8 cellular contexts compared by ENCODE assay signal in genomic region chr3:93973160-93974126, GRCh38. TPM values are rescaled to one million over a fixed set of nuclear protein-coding genes. Genes with fewer than 3 reads are reported as not detected.
DNase-seq lines count a peak whose midpoint lies in the region; ATAC-seq and TF ChIP-seq lines count a peak whose summit lies in the region.

PROS1 (minus strand) TSS chr3:93973896; CDS start chr3:93973749, 147 bp downstream.

- TF ChIP-seq CTCF in C4-2B (conservative IDR thresholded peaks at IDR 0.05): no peak

- DNase-seq in NOMO-1 treated with dmso at 0.1 percent for 144 hours (lab: John Stamatoyannopoulos, UW; ENCODE audit: unreplicated experiment): peak; percentile 39
- peak; percentile 3 for DNase-seq in activated T-cell treated with anti-CD3 and anti-CD28 coated beads for 4 hours
- DNase-seq in epithelial cell of prostate (ENCODE audit: low read depth, low spot score): no peak
- peak; percentile 94 for DNase-seq in mesenteric fat pad (ENCODE audit: low spot score)
- peak; percentile 25 to 30 for DNase-seq in stimulated activated CD8-positive, alpha-beta memory T cell treated with anti-CD3 and anti-CD28 coated beads, Interleukin-15, amount 100 ng/mL, for 48 hours (ENCODE audit: low read depth in 2 of 2)

- peak; percentile 91 for ATAC-seq in GM19372 (IDR thresholded peaks at IDR 0.05; ENCODE audit: low read depth, unreplicated experiment)
- peak; percentile 72 for ATAC-seq in HG03457 (IDR thresholded peaks at IDR 0.05; ENCODE audit: unreplicated experiment)

- peak within 1 kb of the TSS; percentile 46 for H3K27ac ChIP-seq in C4-2B
- peak within 1 kb of the TSS; percentile 62 for H3K27ac ChIP-seq in epithelial cell of prostate

RNA-seq across cellular contexts. Expression of gene PROS1, which starts in this region (rescaled TPM):
- total RNA-seq in mesenteric fat pad: 31.3 TPM
